1 cellular context compared by ENCODE assay signal in genomic region chr3:193711165-193711485, GRCh38.
TF ChIP-seq lines count a peak whose summit lies in the region.

No MANE protein-coding gene starts in this region.

TF ChIP-seq in HepG2, 621 proteins besides CTCF, POLR2A, EP300 and RAD21 (continued from another document):
- TF ChIP-seq PCBP1 (IDR thresholded peaks at IDR 0.05; ENCODE audit: borderline replicate concordance, low read depth, low read length) (0 out of 2 replicates have a peak, but pooled peaks have one; percentile 15), NONO (IDR thresholded peaks at IDR 0.05) (no peak), NONO (CRISPR knock-in tag; conservative IDR thresholded peaks at IDR 0.05) (0 out of 2 replicates have a peak, but pooled peaks have one; percentile 2), ZSCAN21 (CRISPR knock-in tag; IDR thresholded peaks at IDR 0.05; ENCODE audit: borderline replicate concordance) (0 out of 2 replicates have a peak, but pooled peaks have one; percentile 29), ZNF441 (CRISPR knock-in tag; IDR thresholded peaks at IDR 0.05; ENCODE audit: borderline replicate concordance) (0 out of 2 replicates have a peak, but pooled peaks have one; percentile 9), ZSCAN9 (CRISPR knock-in tag; IDR thresholded peaks at IDR 0.05; ENCODE audit: borderline replicate concordance) (no peak), GPN1 (CRISPR knock-in tag; IDR thresholded peaks at IDR 0.05; ENCODE audit: borderline replicate concordance) (no peak)
